9 cellular contexts compared by ENCODE assay signal in genomic region chr7:12635830-12636229, GRCh38. TPM values are rescaled to one million over a fixed set of nuclear protein-coding genes. Genes with fewer than 3 reads are reported as not detected.
A peak's percentile ranks its signal among the peaks of the same experiment; 100 is the strongest.
DNase-seq lines count a peak whose midpoint lies in the region; ATAC-seq, FAIRE-seq and TF ChIP-seq lines count a peak whose summit lies in the region.
"Had no signal": no experiment of that assay in that cellular context is flagged by ENCODE, and none has a peak within 500 bp of the region (broad histone marks: within the 10 kb centered on the region; RNA-seq: fewer than 3 reads in every experiment).

No MANE protein-coding gene starts in this region.

- TF ChIP-seq EP300 in HepG2 (IDR thresholded peaks at IDR 0.05; ENCODE audit: low read depth in 2 of 2, low read length in 2 of 2) (no peak), HepG2 (CRISPR knock-in tag; IDR thresholded peaks at IDR 0.05; ENCODE audit: borderline replicate concordance) (no peak)

- H3K9ac ChIP-seq in HepG2 (ENCODE audit: insufficient read depth, low read depth, low read length), result no peak overlapping the region

- CTCF ChIA-PET in HepG2 (lab: Yijun Ruan, JAX; ENCODE audit: low intra/inter-chr PET ratio, low total read pairs), result no interaction called here

- no peaks in the 10 kb centered on the region for H4K20me1 ChIP-seq in HepG2 (ENCODE audit: insufficient read depth, low read length)

- in situ Hi-C loops in HepG2 (cut with HindIII; ENCODE audit: extremely low pct_ligation_motif_present, low pct_unique_long_range_greater_than_20kb), result loop anchor here (10.0 kb wide), 1 partner anchor 629 kb away; no protein-coding TSS in a partner anchor

- no peak overlapping the region for H3K4me2 ChIP-seq in HepG2 (ENCODE audit: low read depth, low read length)

- H3K27ac ChIP-seq in HepG2 (ENCODE audit: extremely low read length, insufficient read depth, low read length), result no peak overlapping the region
- H3K27ac ChIP-seq in heart right ventricle, result no peak overlapping the region
- H3K27ac ChIP-seq: SK-N-MC had no signal

- POLR2A ChIA-PET in HepG2 (lab: Yijun Ruan, JAX), result interaction anchor here (1.8 kb wide), 1 partner anchor 51 kb away, joined by 4 read pairs; the partner anchor contains the start of gene ARL4A

- H3K36me3 ChIP-seq in HepG2 (replicated peaks in 1 of 2; ENCODE audit: control insufficient read depth in 1 of 2, insufficient read depth in 2 of 2, low read length in 2 of 2) (no peaks in the 10 kb centered on the region), heart right ventricle (no peaks in the 10 kb centered on the region)

- TF ChIP-seq CTCF in NB4 (IDR thresholded peaks at IDR 0.05; ENCODE audit: low read depth, low read length) (no peak), HepG2 (CRISPR knock-in tag; IDR thresholded peaks at IDR 0.05) (no peak), heart right ventricle (IDR thresholded peaks at IDR 0.05) (no peak)

- H3K4me1 ChIP-seq in HepG2 (ENCODE audit: insufficient read depth, low read length) (peaks cover 30% of the 10 kb centered on the region), heart right ventricle (peaks cover 0 to 22% (median 0%) of the 10 kb centered on the region in 9 donors)

- no peaks in the 10 kb centered on the region for H3K79me2 ChIP-seq in HepG2 (ENCODE audit: insufficient read depth, low read length)

- no peak for TF ChIP-seq RAD21 in HepG2 (CRISPR knock-in tag; IDR thresholded peaks at IDR 0.05)

- BruUV-seq in HepG2 (replicated peaks; lab: Mats Ljungman, UMichigan), result no TSS peak

- 54% methylated on average over 6 of the region's 6 CpGs for WGBS in HepG2 (ENCODE audit: low lambda C conversion rate)
- WGBS in heart right ventricle, 2 donors, result 51 to 66% methylated on average over 6 of the region's 6 CpGs

- intact Hi-C loops in HepG2 (cut with micrococcal nuclease; ENCODE audit: unreplicated experiment), result loop anchor here (5.0 to 10.0 kb wide), 2 partner anchors 169 to 186 kb away; no protein-coding TSS in a partner anchor
- intact Hi-C loops in heart right ventricle (cut with DNase I), result loop anchor here in 2 of 10 donors (5.0 to 10.0 kb wide), 4 partner anchors 46 to 629 kb away; no protein-coding TSS in a partner anchor

- TF ChIP-seq POLR2A in NB4 (IDR thresholded peaks at IDR 0.05; ENCODE audit: extremely low read depth, insufficient read length), result no peak
- TF ChIP-seq POLR2A in HepG2 (IDR thresholded peaks at IDR 0.05; ENCODE audit: insufficient read depth in 1 of 2, low read depth in 2 of 2, low read length in 2 of 2), result no peak

- peak; percentile 11 for DNase-seq in NB4 (ENCODE audit: low read depth)
- no peak for DNase-seq in HepG2 (ENCODE audit: low spot score)
- no peak for DNase-seq in activated effector memory CD4-positive, alpha-beta T cell treated with anti-CD3 and anti-CD28 coated beads, Interleukin-2, amount 50 U/mL, for 16 hours
- no peak for DNase-seq in heart right ventricle
- no peak for DNase-seq in SW 1271 (lab: John Stamatoyannopoulos, UW)
- no peak for DNase-seq in 8988T

- ATAC-seq in GM18502 (IDR thresholded peaks at IDR 0.05; ENCODE audit: poor library complexity, unreplicated experiment), result peak; percentile 70
- ATAC-seq in GM21737 (IDR thresholded peaks at IDR 0.05; ENCODE audit: unreplicated experiment), result peak; percentile 67
- ATAC-seq in HepG2, result no peak
- no peak for ATAC-seq in heart right ventricle

- no peak overlapping the region for H3K4me3 ChIP-seq in NB4 (ENCODE audit: low read depth, low read length)
- H3K4me3 ChIP-seq in HepG2 (replicated peaks in 1 of 3; ENCODE audit: insufficient read depth in 1 of 3, low read depth in 2 of 3, low read length in 3 of 3), result no peak overlapping the region
- H3K4me3 ChIP-seq in heart right ventricle, result peak overlapping the region in 1 of 10 donors; percentile 12
- H3K4me3 ChIP-seq: SK-N-MC had no signal

- H3K9me3 ChIP-seq in HepG2 (ENCODE audit: low read length), result no peaks in the 10 kb centered on the region
- no peaks in the 10 kb centered on the region for H3K9me3 ChIP-seq in heart right ventricle

- H2AFZ ChIP-seq in HepG2 (ENCODE audit: low read length), result peak overlapping the region; percentile 22

- H3K27me3 ChIP-seq in HepG2 (ENCODE audit: control insufficient read depth in 1 of 2, insufficient read depth in 2 of 2, low read length in 2 of 2) (0 out of 5 replicates have a peak, but pooled peaks cover 0 to 2% of the 10 kb centered on the region in 2 experiments), heart right ventricle (peaks cover 0 to 5% (median 0%) of the 10 kb centered on the region in 7 donors)

- no peak for FAIRE-seq in HepG2 (lab: Jason Lieb, UNC)

TF ChIP-seq in HepG2, 621 proteins besides CTCF, POLR2A, EP300 and RAD21:
- TF ChIP-seq ZNF792 (CRISPR knock-in tag; IDR thresholded peaks at IDR 0.05) (no peak), ZNF841 (CRISPR knock-in tag; IDR thresholded peaks at IDR 0.05; ENCODE audit: borderline replicate concordance) (no peak), HOXA7 (CRISPR knock-in tag; IDR thresholded peaks at IDR 0.05) (no peak), CBFB (CRISPR knock-in tag; IDR thresholded peaks at IDR 0.05) (no peak), ZNF788 (CRISPR knock-in tag; IDR thresholded peaks at IDR 0.05; ENCODE audit: borderline replicate concordance) (no peak), PRDM10 (CRISPR knock-in tag; IDR thresholded peaks at IDR 0.05; ENCODE audit: low read depth) (no peak), NCOA2 (CRISPR knock-in tag; IDR thresholded peaks at IDR 0.05) (no peak), ZNF772 (CRISPR knock-in tag; IDR thresholded peaks at IDR 0.05) (no peak), TERF1 (CRISPR knock-in tag; IDR thresholded peaks at IDR 0.05) (no peak), ZBTB42 (CRISPR knock-in tag; IDR thresholded peaks at IDR 0.05) (no peak)

RNA-seq across cellular contexts. Expression of gene ARL4A, which starts 51.6 kb away (rescaled TPM):
- total RNA-seq in HepG2 (2016; rRNA removed; fragmentation: Illumina TruSeq; extraction: Trizol) (25.6 and 29.3 TPM in 2 replicates), heart right ventricle (10 to 100 TPM in 8 of 10 donors, 1 to 10 TPM in 2; 6.9 to 21.4 (median 12.9) TPM)
- total RNA-seq in HepG2 (2016; cell fraction: cytosol; rRNA removed; fragmentation: Illumina TruSeq; extraction: Trizol; ENCODE audit: low read depth), result 17.3 and 19.0 TPM in 2 replicates
- 26.6 and 32.4 TPM in 2 replicates for total RNA-seq in HepG2 (2016; cell fraction: insoluble cytoplasmic fraction; rRNA removed; fragmentation: Illumina TruSeq; extraction: Trizol)
- total RNA-seq in HepG2 (2016; cell fraction: membrane; rRNA removed; fragmentation: Illumina TruSeq; extraction: Trizol), result 26.0 and 30.7 TPM in 2 replicates
- total RNA-seq in HepG2 (2016; cell fraction: nucleus; rRNA removed; fragmentation: Illumina TruSeq; extraction: Trizol), result 21.7 and 22.6 TPM in 2 replicates
- polyA plus RNA-seq in HepG2 (2011; rRNA removed) (6.1 and 10.8 TPM in 2 replicates), heart right ventricle (10 to 100 TPM; 11.5 to 19.9 TPM)
- 6.0 and 7.0 TPM in 2 replicates for polyA plus RNA-seq in HepG2 (2011; cell fraction: cytosol; rRNA removed)
- 5.0 and 6.5 TPM in 2 replicates for polyA plus RNA-seq in HepG2 (2011; cell fraction: nucleus; rRNA removed)
- 12.3 and 18.1 TPM in 2 replicates for polyA plus RNA-seq in HepG2 (2012)
- 14.8 and 18.0 TPM in 2 replicates for polyA plus RNA-seq in HepG2 (2016; cell fraction: cytosol; fragmentation: Illumina TruSeq; extraction: Trizol; ENCODE audit: low read depth)
- polyA plus RNA-seq in HepG2 (2016; cell fraction: insoluble cytoplasmic fraction; fragmentation: Illumina TruSeq; extraction: Trizol; ENCODE audit: low read depth), result 22.2 and 26.1 TPM in 2 replicates
- polyA plus RNA-seq in HepG2 (2016; cell fraction: membrane; fragmentation: Illumina TruSeq; extraction: Trizol; ENCODE audit: low read depth), result 19.9 and 20.0 TPM in 2 replicates
- 17.8 and 20.7 TPM in 2 replicates for polyA plus RNA-seq in HepG2 (2016; cell fraction: nucleus; fragmentation: Illumina TruSeq; extraction: Trizol; ENCODE audit: insufficient read depth, low read depth)
- polyA minus RNA-seq in HepG2 (2011; rRNA and poly(A)+ RNA removed; ENCODE audit: low replicate concordance), result 6.7 and 12.2 TPM in 2 replicates
- 5.7 and 6.4 TPM in 2 replicates for polyA minus RNA-seq in HepG2 (2011; cell fraction: cytosol; rRNA and poly(A)+ RNA removed)
- 30.6 and 38.9 TPM in 2 replicates for polyA minus RNA-seq in HepG2 (2011; cell fraction: nucleus; rRNA and poly(A)+ RNA removed)

Comparison
In these comparisons a context has a peak if more than half of its experiments do, and no peak if none do; other contexts are left out.
1. ATAC-seq: peak in GM18502 (single experiment) and GM21737 (single experiment); none in HepG2 (single experiment) and heart right ventricle (0 of 8).